Comparison of ENCODE assay signal across 1 cellular context in genomic region chr18:9898792-9899549, GRCh38.
TF ChIP-seq lines count a peak whose summit lies in the region.

No MANE protein-coding gene starts in this region.

TF ChIP-seq in HepG2, 621 proteins besides CTCF, POLR2A, EP300 and RAD21 (continued from another document and continues in another):
- TF ChIP-seq ZNF362 (CRISPR knock-in tag; IDR thresholded peaks at IDR 0.05; ENCODE audit: borderline replicate concordance), result peak; percentile 41; the same call in 1 of the 2 replicates
- TF ChIP-seq KLF16 (CRISPR knock-in tag; IDR thresholded peaks at IDR 0.05), result 0 out of 4 replicates have a peak, but pooled peaks of 1 of the 2 experiments have one; percentile 37
- peak; percentile 67 for TF ChIP-seq NR2F6 (IDR thresholded peaks at IDR 0.05)
- peak; percentile 68; the same call in 1 of the 2 replicates for TF ChIP-seq NR2F6 (CRISPR knock-in tag; IDR thresholded peaks at IDR 0.05)
- TF ChIP-seq ELF3 (CRISPR knock-in tag; IDR thresholded peaks at IDR 0.05), result peak; percentile 89
- TF ChIP-seq MNT (IDR thresholded peaks at IDR 0.05), result no peak
- TF ChIP-seq AHDC1 (CRISPR knock-in tag; IDR thresholded peaks at IDR 0.05; ENCODE audit: borderline replicate concordance), result peak; percentile 61; the same call in 1 of the 2 replicates
- TF ChIP-seq DMTF1 (CRISPR knock-in tag; IDR thresholded peaks at IDR 0.05), result no peak
- no peak for TF ChIP-seq ZNF280B (CRISPR knock-in tag; IDR thresholded peaks at IDR 0.05; ENCODE audit: borderline replicate concordance)
- peak; percentile 74; the same call in 1 of the 2 replicates for TF ChIP-seq SOX5 (CRISPR knock-in tag; IDR thresholded peaks at IDR 0.05; ENCODE audit: borderline replicate concordance)
- no peak for TF ChIP-seq HNRNPL (IDR thresholded peaks at IDR 0.05; ENCODE audit: low read depth, low read length)
- TF ChIP-seq ZNF614 (CRISPR knock-in tag; IDR thresholded peaks at IDR 0.05; ENCODE audit: borderline replicate concordance), result peak; percentile 90
- peak; percentile 37; the same call in 1 of the 2 replicates for TF ChIP-seq ZNF331 (CRISPR knock-in tag; IDR thresholded peaks at IDR 0.05)
- no peak for TF ChIP-seq ZBTB43 (CRISPR knock-in tag; conservative IDR thresholded peaks at IDR 0.05)
- no peak for TF ChIP-seq SOX6 (IDR thresholded peaks at IDR 0.05)
- TF ChIP-seq SOX6 (CRISPR knock-in tag; IDR thresholded peaks at IDR 0.05), result peak; percentile 60; the same call in 1 of the 2 replicates
- TF ChIP-seq ZNF780A (CRISPR knock-in tag; IDR thresholded peaks at IDR 0.05), result no peak
- TF ChIP-seq ZNF318 (CRISPR knock-in tag; IDR thresholded peaks at IDR 0.05), result no peak
- TF ChIP-seq ZNF513 (CRISPR knock-in tag; conservative IDR thresholded peaks at IDR 0.05), result no peak
